8 cellular contexts compared by ENCODE assay signal in genomic region chr7:73725703-73726466, GRCh38. TPM values are rescaled to one million over a fixed set of nuclear protein-coding genes. Genes with fewer than 3 reads are reported as not detected.
DNase-seq lines count a peak whose midpoint lies in the region; ATAC-seq, FAIRE-seq and TF ChIP-seq lines count a peak whose summit lies in the region.

No MANE protein-coding gene starts in this region.

- H3K14ac ChIP-seq in neuronal stem cell (ENCODE audit: low read length), result no peak overlapping the region

- no CpG with 5 or more reads among the region's 8 CpGs for WGBS in neuronal stem cell (ENCODE audit: extremely low coverage in 2 of 2, insufficient read length in 2 of 2, insufficient replicate concordance in 1 of 2), 2 donors
- WGBS in suprapubic skin, result 7% methylated on average over 8 of the region's 8 CpGs

- H2BK120ac ChIP-seq in neuronal stem cell (ENCODE audit: low read depth, low read length), result no peak overlapping the region

- no peak for TF ChIP-seq POLR2A in suprapubic skin (IDR thresholded peaks at IDR 0.05)

- H4K8ac ChIP-seq in neuronal stem cell (ENCODE audit: low read depth, low read length), result no peak overlapping the region

- no peak for FAIRE-seq in D721Med (lab: Jason Lieb, UNC)

- H3K4me3 ChIP-seq in fibroblast of pulmonary artery (replicated peaks; ENCODE audit: low read depth, low read length) (no peak overlapping the region), neuronal stem cell (ENCODE audit: low read length in 2 of 2) (no peak overlapping the region), suprapubic skin (no peak overlapping the region)

- H4K91ac ChIP-seq in neuronal stem cell (ENCODE audit: low read depth, low read length, poor library complexity), result no peak overlapping the region

- H2AK5ac ChIP-seq in neuronal stem cell (ENCODE audit: low read depth, low read length), result peak overlapping the region; percentile 23

- no peaks in the 10 kb centered on the region for H3K9me3 Mint-ChIP-seq in activated T-helper 1 cell treated with anti-CD3 and anti-CD28 coated beads, Interleukin-12 subunit alpha, Interleukin-12 subunit beta, Interleukin-2, Interleukin-4 antibody, amounts not matched to agents 30 ng/mL and 10 ng/mL and 1 ng/mL, durations not matched to agents 14 hours and 24 hours and 36 hours

- H3K36me3 Mint-ChIP-seq in activated T-helper 1 cell treated with anti-CD3 and anti-CD28 coated beads, Interleukin-12 subunit alpha, Interleukin-12 subunit beta, Interleukin-2, Interleukin-4 antibody, amounts not matched to agents 30 ng/mL and 10 ng/mL and 1 ng/mL, durations not matched to agents 14 hours and 24 hours and 36 hours (ENCODE audit: low read depth), result no peaks in the 10 kb centered on the region

- peaks cover 19% of the 10 kb centered on the region for H3K27me3 Mint-ChIP-seq in activated T-helper 1 cell treated with anti-CD3 and anti-CD28 coated beads, Interleukin-12 subunit alpha, Interleukin-12 subunit beta, Interleukin-2, Interleukin-4 antibody, amounts not matched to agents 30 ng/mL and 10 ng/mL and 1 ng/mL, durations not matched to agents 14 hours and 24 hours and 36 hours (ENCODE audit: insufficient read depth)

- peak overlapping the region; percentile 51 for H2AFZ ChIP-seq in neuronal stem cell (ENCODE audit: low read length)

- H3K27ac Mint-ChIP-seq in activated T-helper 1 cell treated with anti-CD3 and anti-CD28 coated beads, Interleukin-12 subunit alpha, Interleukin-12 subunit beta, Interleukin-2, Interleukin-4 antibody, amounts not matched to agents 30 ng/mL and 10 ng/mL and 1 ng/mL, durations not matched to agents 14 hours and 24 hours and 36 hours, result no peak overlapping the region

- ATAC-seq in GM21576 (IDR thresholded peaks at IDR 0.05; ENCODE audit: unreplicated experiment), result peak; percentile 83

- no peaks in the 10 kb centered on the region for H3K4me1 Mint-ChIP-seq in activated T-helper 1 cell treated with anti-CD3 and anti-CD28 coated beads, Interleukin-12 subunit alpha, Interleukin-12 subunit beta, Interleukin-2, Interleukin-4 antibody, amounts not matched to agents 30 ng/mL and 10 ng/mL and 1 ng/mL, durations not matched to agents 14 hours and 24 hours and 36 hours (ENCODE audit: low read depth)

- peaks cover 0 to 26% (median 0%) of the 10 kb centered on the region in 3 experiments for H3K27me3 ChIP-seq in neuronal stem cell (ENCODE audit: control insufficient read depth in 3 of 3, insufficient read depth in 3 of 3, low read depth in 1 of 3, low read length in 3 of 3)
- H3K27me3 ChIP-seq in suprapubic skin, result peaks cover 5% of the 10 kb centered on the region

- intact Hi-C loops in activated T-helper 1 cell treated with anti-CD3 and anti-CD28 coated beads, Interleukin-12 subunit alpha, Interleukin-12 subunit beta, Interleukin-2, Interleukin-4 antibody, amounts not matched to agents 30 ng/mL and 10 ng/mL and 1 ng/mL, durations not matched to agents 14 hours and 24 hours and 36 hours (cut with micrococcal nuclease), result loop anchor here (1.0 to 5.0 kb wide), 3 partner anchors 43 to 404 kb away; partner anchors contain the start of genes BUD23 and DNAJC30

- H3K79me1 ChIP-seq in neuronal stem cell (ENCODE audit: low read depth, low read length), result no peaks in the 10 kb centered on the region

- DNase-seq in D721Med (ENCODE audit: insufficient read length, low spot score) (no peak), RPMI8226 (peak; percentile 92), fibroblast of pulmonary artery (ENCODE audit: low read depth) (peak; percentile 69), neuronal stem cell (ENCODE audit: low spot score) (peak; percentile 86), suprapubic skin (ENCODE audit: low spot score in 2 of 2) (peak; percentile 94)
- peak; percentile 79 for DNase-seq in activated T-helper 1 cell treated with anti-CD3 and anti-CD28 coated beads, Interleukin-12 subunit alpha, Interleukin-12 subunit beta, Interleukin-2, Interleukin-4 antibody, amounts not matched to agents 30 ng/mL and 10 ng/mL and 1 ng/mL, durations not matched to agents 14 hours and 24 hours and 36 hours (ENCODE audit: low spot score)

- no peak overlapping the region for H3K4ac ChIP-seq in neuronal stem cell (ENCODE audit: low read length)

- no peak overlapping the region for H3K4me3 Mint-ChIP-seq in activated T-helper 1 cell treated with anti-CD3 and anti-CD28 coated beads, Interleukin-12 subunit alpha, Interleukin-12 subunit beta, Interleukin-2, Interleukin-4 antibody, amounts not matched to agents 30 ng/mL and 10 ng/mL and 1 ng/mL, durations not matched to agents 14 hours and 24 hours and 36 hours

- H3K36me3 ChIP-seq in neuronal stem cell (replicated peaks in 1 of 2; ENCODE audit: control insufficient read depth in 2 of 2, insufficient read depth in 2 of 2, low read length in 2 of 2), result no peaks in the 10 kb centered on the region
- H3K36me3 ChIP-seq in suprapubic skin, result no peaks in the 10 kb centered on the region

- H2BK15ac ChIP-seq in neuronal stem cell (ENCODE audit: low read length), result no peak overlapping the region

- TF ChIP-seq CTCF in D721Med (IDR thresholded peaks at IDR 0.05; ENCODE audit: insufficient read depth, missing control alignments), result peak; percentile 98
- TF ChIP-seq CTCF in LNCAP (IDR thresholded peaks at IDR 0.05), result peak; percentile 96
- peak; percentile 96 for TF ChIP-seq CTCF in fibroblast of pulmonary artery (IDR thresholded peaks at IDR 0.05; ENCODE audit: low read length, missing control alignments)
- TF ChIP-seq CTCF in suprapubic skin (IDR thresholded peaks at IDR 0.05), result peak; percentile 96 to 97

- H3K9me3 ChIP-seq in neuronal stem cell (replicated peaks in 1 of 2; ENCODE audit: control insufficient read depth in 2 of 2, insufficient read depth in 1 of 2, low read depth in 1 of 2, low read length in 2 of 2) (no peaks in the 10 kb centered on the region), suprapubic skin (no peaks in the 10 kb centered on the region)

- H2BK5ac ChIP-seq in neuronal stem cell (ENCODE audit: low read length), result no peak overlapping the region

- no peak for TF ChIP-seq EP300 in suprapubic skin (IDR thresholded peaks at IDR 0.05)

- H3K4me2 ChIP-seq in neuronal stem cell (ENCODE audit: insufficient read depth, low read length, poor library complexity, severe bottlenecking), result no peak overlapping the region

- H3K23ac ChIP-seq in neuronal stem cell (ENCODE audit: low read depth, low read length, poor library complexity), result no peak overlapping the region

- no peak overlapping the region for H3K18ac ChIP-seq in neuronal stem cell (ENCODE audit: low read length)

- H3K4me1 ChIP-seq in neuronal stem cell (ENCODE audit: control insufficient read depth in 2 of 2, insufficient read depth in 1 of 2, low read depth in 1 of 2, low read length in 2 of 2), result peaks cover 0 to 5% of the 10 kb centered on the region in 2 donors
- peaks cover 6% of the 10 kb centered on the region for H3K4me1 ChIP-seq in suprapubic skin

- peak overlapping the region; percentile 59 for H2BK12ac ChIP-seq in neuronal stem cell (ENCODE audit: low read length)

- H3K9ac ChIP-seq in neuronal stem cell (ENCODE audit: low read depth, low read length, poor library complexity), result no peak overlapping the region

- H3K27ac ChIP-seq in neuronal stem cell (replicated peaks; ENCODE audit: low read length) (no peak overlapping the region), suprapubic skin (no peak overlapping the region)

RNA-seq across cellular contexts. Expression of gene STX1A, which starts 6.4 kb away (rescaled TPM):
- 24.9 and 26.7 TPM in 2 replicates for total RNA-seq in activated T-helper 1 cell treated with anti-CD3 and anti-CD28 coated beads, Interleukin-12 subunit alpha, Interleukin-12 subunit beta, Interleukin-2, Interleukin-4 antibody, amounts not matched to agents 30 ng/mL and 10 ng/mL and 1 ng/mL, durations not matched to agents 14 hours and 24 hours and 36 hours
- 20.3 TPM for polyA plus RNA-seq in neuronal stem cell (2013, experiment 1 of 2)
- 17.6 TPM for polyA plus RNA-seq in neuronal stem cell (2013, experiment 2 of 2)
- 1 to 10 TPM; 3.3 to 6.0 (median 4.3) TPM for total RNA-seq in suprapubic skin

RNA-seq across cellular contexts. Expression of gene ABHD11, which starts 12.7 kb away (rescaled TPM):
- total RNA-seq in activated T-helper 1 cell treated with anti-CD3 and anti-CD28 coated beads, Interleukin-12 subunit alpha, Interleukin-12 subunit beta, Interleukin-2, Interleukin-4 antibody, amounts not matched to agents 30 ng/mL and 10 ng/mL and 1 ng/mL, durations not matched to agents 14 hours and 24 hours and 36 hours, result 18.9 and 24.3 TPM in 2 replicates
- 17.1 TPM for polyA plus RNA-seq in neuronal stem cell (2013, experiment 1 of 2)
- 16.7 TPM for polyA plus RNA-seq in neuronal stem cell (2013, experiment 2 of 2)
- total RNA-seq in suprapubic skin, result 10 to 100 TPM; 15.2 to 39.4 (median 23.7) TPM

RNA-seq across cellular contexts. Expression of gene BUD23, which starts 42.5 kb away (rescaled TPM):
- total RNA-seq in activated T-helper 1 cell treated with anti-CD3 and anti-CD28 coated beads, Interleukin-12 subunit alpha, Interleukin-12 subunit beta, Interleukin-2, Interleukin-4 antibody, amounts not matched to agents 30 ng/mL and 10 ng/mL and 1 ng/mL, durations not matched to agents 14 hours and 24 hours and 36 hours, result 128 and 138 TPM in 2 replicates
- 69.9 TPM for polyA plus RNA-seq in neuronal stem cell (2013, experiment 1 of 2)
- polyA plus RNA-seq in neuronal stem cell (2013, experiment 2 of 2), result 73.3 TPM
- total RNA-seq in suprapubic skin, result 10 to 100 TPM; 48.1 to 65.8 (median 53.8) TPM

RNA-seq across cellular contexts. Expression of gene DNAJC30, which starts 42.6 kb away (rescaled TPM):
- total RNA-seq in activated T-helper 1 cell treated with anti-CD3 and anti-CD28 coated beads, Interleukin-12 subunit alpha, Interleukin-12 subunit beta, Interleukin-2, Interleukin-4 antibody, amounts not matched to agents 30 ng/mL and 10 ng/mL and 1 ng/mL, durations not matched to agents 14 hours and 24 hours and 36 hours, result 11.2 and 11.6 TPM in 2 replicates
- polyA plus RNA-seq in neuronal stem cell (2013, experiment 1 of 2), result 3.3 TPM
- polyA plus RNA-seq in neuronal stem cell (2013, experiment 2 of 2), result 3.4 TPM
- 1 to 10 TPM; 4.4 to 4.9 (median 4.8) TPM for total RNA-seq in suprapubic skin

RNA-seq across cellular contexts. Expression of gene CLDN3, which starts 44.2 kb away (rescaled TPM):
- not detected in 2 replicates for total RNA-seq in activated T-helper 1 cell treated with anti-CD3 and anti-CD28 coated beads, Interleukin-12 subunit alpha, Interleukin-12 subunit beta, Interleukin-2, Interleukin-4 antibody, amounts not matched to agents 30 ng/mL and 10 ng/mL and 1 ng/mL, durations not matched to agents 14 hours and 24 hours and 36 hours
- 13.8 TPM for polyA plus RNA-seq in neuronal stem cell (2013, experiment 1 of 2)
- 13.7 TPM for polyA plus RNA-seq in neuronal stem cell (2013, experiment 2 of 2)
- 10 to 100 TPM in 2 of 4 donors, 1 to 10 TPM in 2; 4.6 to 19.4 (median 12.0) TPM for total RNA-seq in suprapubic skin
